In the genomic region with DNA sequence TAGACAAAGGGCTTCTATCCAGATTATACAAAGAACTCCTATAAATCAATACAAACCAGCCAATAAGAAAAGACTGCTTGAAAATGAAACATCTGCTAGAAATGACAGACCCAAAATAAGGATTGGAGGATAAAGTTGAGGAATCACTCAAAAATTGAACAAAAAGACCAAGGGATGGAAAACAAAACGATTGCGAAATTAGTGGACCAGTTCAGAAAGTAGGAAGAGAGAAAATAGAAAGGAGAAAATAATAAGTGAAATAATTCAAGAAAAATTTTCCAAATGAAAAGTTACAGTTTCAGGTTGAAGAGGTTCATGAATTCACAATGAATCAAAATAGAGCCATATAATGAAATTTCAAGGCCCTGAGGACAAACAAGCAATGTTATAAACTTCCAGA, we compare ENCODE assay signal across 36 cellular contexts.
"Had no signal": no experiment of that assay in that cellular context is flagged by ENCODE, and none has a peak within 500 bp of the region (broad histone marks: within the 10 kb centered on the region; RNA-seq: fewer than 3 reads in every experiment).

No MANE protein-coding gene starts in this region.

- FAIRE-seq: astrocyte, colon, TTC549 had no signal

- H3K4me1 ChIP-seq: adrenal gland, body of pancreas, breast epithelium had no signal

- H3K36me3 Mint-ChIP-seq: activated naive CD8-positive, alpha-beta T cell treated with anti-CD3 and anti-CD28 coated beads for 36 hours had no signal

- H3K4me1 Mint-ChIP-seq: activated B cell treated with CpG ODN at 0.5 μM for 24 hours; activated CD4-positive, alpha-beta T cell treated with anti-CD3 and anti-CD28 coated beads, Interleukin-2, amount 10 ng/mL, durations not matched to agents 24 days and 14 days; activated naive CD8-positive, alpha-beta T cell treated with anti-CD3 and anti-CD28 coated beads for 36 hours; activated T-helper 17 cell treated with anti-CD3 and anti-CD28 coated beads, Interleukin-2, amount 50 U/mL, for 72 hours had no signal

- H3K27ac ChIP-seq: adrenal gland, body of pancreas, brain microvascular endothelial cell, breast epithelium, VCaP had no signal

- H3K27me3 Mint-ChIP-seq: activated CD4-positive, alpha-beta T cell treated with anti-CD3 and anti-CD28 coated beads, Interleukin-2, amount 10 ng/mL, durations not matched to agents 24 days and 14 days had no signal

- H3K9me3 ChIP-seq: adrenal gland, breast epithelium had no signal

- H3K9me3 Mint-ChIP-seq: activated CD4-positive, alpha-beta T cell treated with anti-CD3 and anti-CD28 coated beads, Interleukin-2, amount 10 ng/mL, durations not matched to agents 24 days and 14 days; activated CD8-positive, alpha-beta T cell treated with anti-CD3 and anti-CD28 coated beads for 36 hours; activated T-helper 1 cell treated with anti-CD3 and anti-CD28 coated beads, Interleukin-12 subunit alpha, Interleukin-12 subunit beta, Interleukin-2, Interleukin-4 antibody, amounts not matched to agents 30 ng/mL and 10 ng/mL and 1 ng/mL, durations not matched to agents 14 hours and 24 hours and 36 hours; T-helper 2 cell treated with Interferon-gamma antibody and Interleukin-4, amounts not matched to agents 5 μg/mL and 100 μg/mL, for 36 hours had no signal

- H3K27ac Mint-ChIP-seq: activated B cell treated with CpG ODN at 0.5 μM for 24 hours; activated CD4-positive, alpha-beta memory T cell treated with anti-CD3 and anti-CD28 coated beads for 36 hours; activated CD4-positive, alpha-beta T cell treated with anti-CD3 and anti-CD28 coated beads, Interleukin-2, amount 10 ng/mL, durations not matched to agents 24 days and 14 days; activated CD8-positive, alpha-beta T cell treated with anti-CD3 and anti-CD28 coated beads for 36 hours; activated naive CD4-positive, alpha-beta T cell treated with anti-CD3 and anti-CD28 coated beads for 36 hours; activated naive CD4-positive, alpha-beta T cell treated with anti-CD3 and anti-CD28 coated beads, Interleukin-2, amount 50 U/mL, for 72 hours; activated naive CD8-positive, alpha-beta T cell treated with anti-CD3 and anti-CD28 coated beads for 36 hours; activated T-cell treated with anti-CD3 and anti-CD28 coated beads, Interleukin-2, amount 50 U/mL, for 72 hours; activated T-helper 1 cell treated with anti-CD3 and anti-CD28 coated beads, Interleukin-12 subunit alpha, Interleukin-12 subunit beta, Interleukin-2, Interleukin-4 antibody, amounts not matched to agents 30 ng/mL and 10 ng/mL and 1 ng/mL, durations not matched to agents 14 hours and 24 hours and 36 hours; activated T-helper 17 cell treated with anti-CD3 and anti-CD28 coated beads, Interleukin-2, amount 50 U/mL, for 72 hours; T-helper 2 cell treated with Interferon-gamma antibody and Interleukin-4, amounts not matched to agents 5 μg/mL and 100 μg/mL, for 36 hours had no signal

- H3K36me3 ChIP-seq: adrenal gland, brain microvascular endothelial cell, breast epithelium had no signal

- H3K27me3 ChIP-seq: adrenal gland, body of pancreas, brain microvascular endothelial cell, breast epithelium had no signal

- ATAC-seq: activated CD8-positive, alpha-beta T cell treated with anti-CD3 and anti-CD28 coated beads for 36 hours; activated naive CD4-positive, alpha-beta T cell treated with anti-CD3 and anti-CD28 coated beads, Interleukin-2, amount 50 U/mL, for 72 hours; activated T-cell treated with anti-CD3 and anti-CD28 coated beads, Interleukin-2, amount 50 U/mL, for 4 hours; activated T-cell treated with anti-CD3 and anti-CD28 coated beads, Interleukin-2, amount 50 U/mL, for 72 hours; activated T-helper 17 cell treated with anti-CD3 and anti-CD28 coated beads, Interleukin-2, amount 50 U/mL, for 72 hours; body of pancreas had no signal

- H3K4me3 Mint-ChIP-seq: activated B cell treated with CpG ODN at 0.5 μM for 24 hours; activated CD4-positive, alpha-beta memory T cell treated with anti-CD3 and anti-CD28 coated beads for 36 hours; activated CD4-positive, alpha-beta T cell treated with anti-CD3 and anti-CD28 coated beads, Interleukin-2, amount 10 ng/mL, durations not matched to agents 24 days and 14 days; activated CD8-positive, alpha-beta T cell treated with anti-CD3 and anti-CD28 coated beads for 36 hours; activated naive CD4-positive, alpha-beta T cell treated with anti-CD3 and anti-CD28 coated beads for 36 hours; activated naive CD8-positive, alpha-beta T cell treated with anti-CD3 and anti-CD28 coated beads for 36 hours; activated T-cell treated with anti-CD3 and anti-CD28 coated beads, Interleukin-2, amount 50 U/mL, for 4 hours; activated T-cell treated with anti-CD3 and anti-CD28 coated beads, Interleukin-2, amount 50 U/mL, for 72 hours; activated T-helper 1 cell treated with anti-CD3 and anti-CD28 coated beads, Interleukin-12 subunit alpha, Interleukin-12 subunit beta, Interleukin-2, Interleukin-4 antibody, amounts not matched to agents 30 ng/mL and 10 ng/mL and 1 ng/mL, durations not matched to agents 14 hours and 24 hours and 36 hours; activated T-helper 17 cell treated with anti-CD3 and anti-CD28 coated beads, Interleukin-2, amount 50 U/mL, for 72 hours; T-helper 2 cell treated with Interferon-gamma antibody and Interleukin-4, amounts not matched to agents 5 μg/mL and 100 μg/mL, for 36 hours had no signal

- DNase-seq: activated B cell treated with CpG ODN at 0.5 μM for 24 hours; activated CD4-positive, alpha-beta memory T cell treated with anti-CD3 and anti-CD28 coated beads for 36 hours; activated CD4-positive, alpha-beta T cell treated with anti-CD3 and anti-CD28 coated beads for 4 hours; activated CD4-positive, alpha-beta T cell treated with anti-CD3 and anti-CD28 coated beads, Interleukin-2, amount 10 ng/mL, durations not matched to agents 24 days and 14 days; activated CD4-positive, alpha-beta T cell treated with anti-CD3 and anti-CD28 coated beads, Interleukin-2, amount 50 U/mL, for 1 hour; activated CD4-positive, alpha-beta T cell treated with anti-CD3 and anti-CD28 coated beads, Interleukin-2, amount 50 U/mL, for 4 hours; activated CD4-positive, CD25-positive, alpha-beta regulatory T cell treated with anti-CD3 and anti-CD28 coated beads, Interleukin-2, amount 50 U/mL, for 72 hours; activated CD8-positive, alpha-beta memory T cell treated with anti-CD3 and anti-CD28 coated beads, Interleukin-2, amount 50 U/mL, for 4 hours; activated CD8-positive, alpha-beta T cell treated with anti-CD3 and anti-CD28 coated beads for 36 hours; activated effector memory CD4-positive, alpha-beta T cell treated with anti-CD3 and anti-CD28 coated beads, Interleukin-2, amount 50 U/mL, for 16 hours; activated gamma-delta T cell treated with Interleukin-2 at 50 U/mL for 16 hours; activated naive CD4-positive, alpha-beta T cell; activated naive CD4-positive, alpha-beta T cell treated with anti-CD3 and anti-CD28 coated beads for 36 hours; activated naive CD4-positive, alpha-beta T cell treated with anti-CD3 and anti-CD28 coated beads, Interleukin-2, amount 50 U/mL, for 16 hours; activated naive CD8-positive, alpha-beta T cell treated with anti-CD3 and anti-CD28 coated beads for 36 hours; activated T-cell treated with anti-CD3 and anti-CD28 coated beads for 4 hours; activated T-cell treated with anti-CD3 and anti-CD28 coated beads, Interleukin-2, amount 50 U/mL, for 1 hour; activated T-cell treated with anti-CD3 and anti-CD28 coated beads, Interleukin-2, amount 50 U/mL, for 4 hours; activated T-cell treated with anti-CD3 and anti-CD28 coated beads, Interleukin-2, amount 50 U/mL, for 72 hours; adrenal gland; amniotic stem cell; aorta; body of pancreas; brain microvascular endothelial cell; central memory CD4-positive, alpha-beta T cell; T-helper 2 cell; T-helper 9 cell had no signal

- H3K4me3 ChIP-seq: adrenal gland, body of pancreas, breast epithelium had no signal
